Comparison of ENCODE assay signal across 8 cellular contexts in genomic region chr15:54082836-54083492, GRCh38.
A peak's percentile ranks its signal among the peaks of the same experiment; 100 is the strongest.
DNase-seq lines count a peak whose midpoint lies in the region; ATAC-seq and TF ChIP-seq lines count a peak whose summit lies in the region.

No MANE protein-coding gene starts in this region.

- no peak overlapping the region for H3K27ac ChIP-seq in Karpas-422 (ENCODE audit: low read length)
- H3K27ac ChIP-seq in colonic mucosa, result no peak overlapping the region
- no peak overlapping the region for H3K27ac ChIP-seq in parathyroid adenoma

- H3K9me2 ChIP-seq in Karpas-422 (replicated peaks; ENCODE audit: insufficient read depth, low read length), result no peaks in the 10 kb centered on the region

- H3K27me3 Mint-ChIP-seq in activated CD4-positive, alpha-beta memory T cell treated with anti-CD3 and anti-CD28 coated beads for 36 hours, result peaks cover 2% of the 10 kb centered on the region
- H3K27me3 Mint-ChIP-seq in activated CD4-positive, alpha-beta memory T cell treated with anti-CD3 and anti-CD28 coated beads, Interleukin-2, amount 10 ng/mL, durations not matched to agents 7 days and 5 days, result no peaks in the 10 kb centered on the region

- POLR2A ChIA-PET in activated CD4-positive, alpha-beta memory T cell treated with anti-CD3 and anti-CD28 coated beads for 36 hours (lab: Charles Lee), result no interaction called here
- POLR2A ChIA-PET in activated CD4-positive, alpha-beta memory T cell treated with anti-CD3 and anti-CD28 coated beads, Interleukin-2, amount 10 ng/mL, durations not matched to agents 7 days and 5 days (lab: Charles Lee), result no interaction called here

- no peaks in the 10 kb centered on the region for H3K4me1 ChIP-seq in Karpas-422 (ENCODE audit: low read length)
- H3K4me1 ChIP-seq in colonic mucosa, result no peaks in the 10 kb centered on the region
- no peaks in the 10 kb centered on the region for H3K4me1 ChIP-seq in parathyroid adenoma

- no peak overlapping the region for H3K4me3 ChIP-seq in Karpas-422 (ENCODE audit: low read length)
- H3K4me3 ChIP-seq in colonic mucosa, result no peak overlapping the region
- H3K4me3 ChIP-seq in parathyroid adenoma (ENCODE audit: low read depth, low read length), result no peak overlapping the region

- no peak overlapping the region for H2AFZ ChIP-seq in Karpas-422 (ENCODE audit: low read length)
- H2AFZ ChIP-seq in parathyroid adenoma, result no peak overlapping the region

- H3K79me2 ChIP-seq in Karpas-422 (ENCODE audit: low read length) (no peaks in the 10 kb centered on the region), parathyroid adenoma (no peaks in the 10 kb centered on the region)

- H3K4me1 Mint-ChIP-seq in activated CD4-positive, alpha-beta memory T cell treated with anti-CD3 and anti-CD28 coated beads for 36 hours (ENCODE audit: low read depth), result no peaks in the 10 kb centered on the region
- H3K4me1 Mint-ChIP-seq in activated CD4-positive, alpha-beta memory T cell treated with anti-CD3 and anti-CD28 coated beads, Interleukin-2, amount 10 ng/mL, durations not matched to agents 7 days and 5 days, result no peaks in the 10 kb centered on the region

- H3K9ac ChIP-seq in Karpas-422 (ENCODE audit: low read length) (no peak overlapping the region), colonic mucosa (ENCODE audit: low read depth in 2 of 2, low read length in 2 of 2) (no peak overlapping the region), parathyroid adenoma (no peak overlapping the region)

- DNase-seq in activated CD4-positive, alpha-beta memory T cell treated with anti-CD3 and anti-CD28 coated beads for 36 hours, result peak; percentile 12
- no peak for DNase-seq in activated CD4-positive, alpha-beta memory T cell treated with anti-CD3 and anti-CD28 coated beads, Interleukin-2, amount 10 ng/mL, durations not matched to agents 7 days and 5 days
- DNase-seq in Karpas-422 (peak; percentile 76), colonic mucosa (no peak), COLO668 (lab: John Stamatoyannopoulos, UW; ENCODE audit: unreplicated experiment) (no peak), C1 segment of cervical spinal cord (lab: John Stamatoyannopoulos, UW) (no peak)

- intact Hi-C loops in activated CD4-positive, alpha-beta memory T cell treated with anti-CD3 and anti-CD28 coated beads for 36 hours (cut with micrococcal nuclease), result loop anchor here (5.0 kb wide), 1 partner anchor 1084 kb away; no protein-coding TSS in a partner anchor
- intact Hi-C loops in colonic mucosa (cut with DNase I), result loop anchor here (5.0 kb wide), 1 partner anchor 1029 kb away; no protein-coding TSS in a partner anchor

- no peak overlapping the region for H3K4me3 Mint-ChIP-seq in activated CD4-positive, alpha-beta memory T cell treated with anti-CD3 and anti-CD28 coated beads for 36 hours
- no peak overlapping the region for H3K4me3 Mint-ChIP-seq in activated CD4-positive, alpha-beta memory T cell treated with anti-CD3 and anti-CD28 coated beads, Interleukin-2, amount 10 ng/mL, durations not matched to agents 7 days and 5 days

- H3K36me3 Mint-ChIP-seq in activated CD4-positive, alpha-beta memory T cell treated with anti-CD3 and anti-CD28 coated beads for 36 hours, result no peaks in the 10 kb centered on the region
- H3K36me3 Mint-ChIP-seq in activated CD4-positive, alpha-beta memory T cell treated with anti-CD3 and anti-CD28 coated beads, Interleukin-2, amount 10 ng/mL, durations not matched to agents 7 days and 5 days (ENCODE audit: low read depth), result no peaks in the 10 kb centered on the region

- no peak overlapping the region for H3K27ac Mint-ChIP-seq in activated CD4-positive, alpha-beta memory T cell treated with anti-CD3 and anti-CD28 coated beads for 36 hours
- H3K27ac Mint-ChIP-seq in activated CD4-positive, alpha-beta memory T cell treated with anti-CD3 and anti-CD28 coated beads, Interleukin-2, amount 10 ng/mL, durations not matched to agents 7 days and 5 days, result no peak overlapping the region

- no peak for ATAC-seq in GM21367 (IDR thresholded peaks at IDR 0.05; ENCODE audit: unreplicated experiment)

- no peaks in the 10 kb centered on the region for H3K27me3 ChIP-seq in Karpas-422 (ENCODE audit: low read length)
- no peaks in the 10 kb centered on the region for H3K27me3 ChIP-seq in colonic mucosa
- H3K27me3 ChIP-seq in parathyroid adenoma (ENCODE audit: control insufficient read depth, insufficient read depth, low read length), result no peaks in the 10 kb centered on the region

- H4K20me1 ChIP-seq in Karpas-422 (ENCODE audit: insufficient read depth, low read depth, low read length), result no peaks in the 10 kb centered on the region

- TF ChIP-seq CTCF in colonic mucosa (IDR thresholded peaks at IDR 0.05) (peak; percentile 46), parathyroid adenoma (IDR thresholded peaks at IDR 0.05) (peak; percentile 39)

- H3K36me3 ChIP-seq in Karpas-422 (ENCODE audit: insufficient read depth, low read length), result no peaks in the 10 kb centered on the region
- no peaks in the 10 kb centered on the region for H3K36me3 ChIP-seq in colonic mucosa
- no peaks in the 10 kb centered on the region for H3K36me3 ChIP-seq in parathyroid adenoma (ENCODE audit: control insufficient read depth, insufficient read depth, low read length)

- H3K4me2 ChIP-seq in Karpas-422 (ENCODE audit: low read depth, low read length, poor library complexity, severe bottlenecking) (no peak overlapping the region), parathyroid adenoma (ENCODE audit: low read length) (no peak overlapping the region)

- no peaks in the 10 kb centered on the region for H3K9me3 Mint-ChIP-seq in activated CD4-positive, alpha-beta memory T cell treated with anti-CD3 and anti-CD28 coated beads for 36 hours
- H3K9me3 Mint-ChIP-seq in activated CD4-positive, alpha-beta memory T cell treated with anti-CD3 and anti-CD28 coated beads, Interleukin-2, amount 10 ng/mL, durations not matched to agents 7 days and 5 days, result no peaks in the 10 kb centered on the region

- CTCF ChIA-PET in activated CD4-positive, alpha-beta memory T cell treated with anti-CD3 and anti-CD28 coated beads for 36 hours (lab: Charles Lee), result interaction anchor here (0.6 to 1.6 kb wide), 6 partner anchors 10 to 1928 kb away, joined by 3 to 8 read pairs (median 3); no protein-coding TSS in a partner anchor
- CTCF ChIA-PET in activated CD4-positive, alpha-beta memory T cell treated with anti-CD3 and anti-CD28 coated beads, Interleukin-2, amount 10 ng/mL, durations not matched to agents 7 days and 5 days (lab: Charles Lee), result interaction anchor here (1.2 to 1.4 kb wide), 2 partner anchors 12 to 18 kb away, joined by 3 to 4 read pairs; no protein-coding TSS in a partner anchor

- no peaks in the 10 kb centered on the region for H3K9me3 ChIP-seq in Karpas-422 (ENCODE audit: low read length)
- no peaks in the 10 kb centered on the region for H3K9me3 ChIP-seq in colonic mucosa
- H3K9me3 ChIP-seq in parathyroid adenoma (ENCODE audit: control insufficient read depth, low read length), result no peaks in the 10 kb centered on the region

Comparison
In these comparisons a context has a peak if more than half of its experiments do, and no peak if none do; other contexts are left out.
1. DNase-seq: peak in activated CD4-positive, alpha-beta memory T cell treated with anti-CD3 and anti-CD28 coated beads for 36 hours (single experiment) and Karpas-422 (single experiment); none in activated CD4-positive, alpha-beta memory T cell treated with anti-CD3 and anti-CD28 coated beads, Interleukin-2, amount 10 ng/mL, durations not matched to agents 7 days and 5 days (single experiment), colonic mucosa (single experiment), COLO668 (single experiment) and C1 segment of cervical spinal cord (0 of 14).